8 cellular contexts compared by ENCODE assay signal in genomic region chr7:56063882-56064625, GRCh38. TPM values are rescaled to one million over a fixed set of nuclear protein-coding genes. Genes with fewer than 3 reads are reported as not detected.
DNase-seq lines count a peak whose midpoint lies in the region; ATAC-seq lines count a peak whose summit lies in the region.

TSS of gene SUMF2 (plus strand) at chr7:56064286. CDS start at chr7:56064312, 26 bp downstream.

- H3K36me3 Mint-ChIP-seq in effector memory CD8-positive, alpha-beta T cell (ENCODE audit: insufficient read depth) = peaks cover 75% of the 10 kb centered on the region

- no peaks in the 10 kb centered on the region for H3K27me3 ChIP-seq in mesenchymal stem cell (ENCODE audit: control insufficient read depth in 1 of 2, insufficient read depth in 1 of 2, low read length in 2 of 2)

- H3K23ac ChIP-seq in mesenchymal stem cell (ENCODE audit: low read length in 2 of 2) = peak within 1 kb of the TSS in 1 of 2 experiments; percentile 75

- H3K4ac ChIP-seq in mesenchymal stem cell (ENCODE audit: low read depth in 1 of 2, low read length in 2 of 2) = peak within 1 kb of the TSS; percentile 75 to 83

- peak within 1 kb of the TSS in 1 of 2 experiments; percentile 69 for H2BK12ac ChIP-seq in mesenchymal stem cell (ENCODE audit: low read length in 2 of 2)

- peak within 1 kb of the TSS in 1 of 2 experiments; percentile 73 for H3K14ac ChIP-seq in mesenchymal stem cell (ENCODE audit: low read length in 2 of 2)

- WGBS in mesenchymal stem cell = 2% methylated on average over 34 of the region's 49 CpGs

- peak within 1 kb of the TSS; percentile 78 to 96 for H3K4me3 ChIP-seq in mesenchymal stem cell (ENCODE audit: insufficient read depth in 1 of 2, low read depth in 1 of 2, low read length in 2 of 2)

- peak within 1 kb of the TSS; percentile 71 for H3K4me2 ChIP-seq in mesenchymal stem cell (ENCODE audit: low read length, poor library complexity, severe bottlenecking)

- H3K18ac ChIP-seq in mesenchymal stem cell (ENCODE audit: low read depth in 1 of 2, low read length in 2 of 2) = peak within 1 kb of the TSS; percentile 88 to 91

- H3K79me1 ChIP-seq in mesenchymal stem cell (replicated peaks; ENCODE audit: low read length, poor library complexity, severe bottlenecking) = peaks cover 8% of the 10 kb centered on the region

- H2BK120ac ChIP-seq in mesenchymal stem cell (ENCODE audit: low read depth, low read length) = peak within 1 kb of the TSS; percentile 73

- H3K36me3 ChIP-seq in mesenchymal stem cell (ENCODE audit: control insufficient read depth in 1 of 2, insufficient read depth in 2 of 2, low read depth in 1 of 2, low read length in 2 of 2) = peaks cover 13 to 63% of the 10 kb centered on the region in 2 experiments

- peak within 1 kb of the TSS; percentile 66 for H2AFZ ChIP-seq in mesenchymal stem cell (ENCODE audit: low read depth, low read length)

- H3K27ac Mint-ChIP-seq in effector memory CD8-positive, alpha-beta T cell = peak within 1 kb of the TSS; percentile 95 to 97

- H2BK15ac ChIP-seq in mesenchymal stem cell (ENCODE audit: low read depth, poor library complexity, severe bottlenecking) = peak within 1 kb of the TSS; percentile 26

- no peaks in the 10 kb centered on the region for H3K9me3 Mint-ChIP-seq in effector memory CD8-positive, alpha-beta T cell

- peak; percentile 80 for ATAC-seq in GM19468 (IDR thresholded peaks at IDR 0.05; ENCODE audit: extremely low read depth, unreplicated experiment)
- peak; percentile 89 for ATAC-seq in effector memory CD8-positive, alpha-beta T cell (replicated peaks)

- peaks cover 5% of the 10 kb centered on the region for H3K4me1 ChIP-seq in mesenchymal stem cell (ENCODE audit: control insufficient read depth, insufficient read depth, low read depth, low read length)

- peak within 1 kb of the TSS; percentile 97 for H3K9ac ChIP-seq in mesenchymal stem cell (ENCODE audit: low read length)

- DNase-seq in COLO829 (ENCODE audit: low spot score) = peak; percentile 97
- DNase-seq in HS-27A (ENCODE audit: low read depth) = peak; percentile 72
- DNase-seq in NOMO-1 treated with DMSO at 0.1 percent for 48 hours (lab: John Stamatoyannopoulos, UW; ENCODE audit: unreplicated experiment) = peak; percentile 83
- peak; percentile 73 to 82 for DNase-seq in activated CD8-positive, alpha-beta memory T cell treated with anti-CD3 and anti-CD28 coated beads for 4 hours (ENCODE audit: low read depth in 2 of 2)
- DNase-seq in effector memory CD8-positive, alpha-beta T cell = peak; percentile 85 to 87 (median 86)
- peak; percentile 92 for DNase-seq in mesenchymal stem cell
- peak; percentile 88 for DNase-seq in stimulated activated CD8-positive, alpha-beta memory T cell treated with anti-CD3 and anti-CD28 coated beads, Interleukin-12 subunit alpha, Interleukin-12 subunit beta, amount 100 ng/mL, for 4 hours (ENCODE audit: low read depth)

- no peaks in the 10 kb centered on the region for H3K9me3 ChIP-seq in mesenchymal stem cell (ENCODE audit: control insufficient read depth, low read length)

- peak within 1 kb of the TSS; percentile 35 for H4K8ac ChIP-seq in mesenchymal stem cell (ENCODE audit: low read length)

- H4K91ac ChIP-seq in mesenchymal stem cell (ENCODE audit: low read length) = peak within 1 kb of the TSS; percentile 91

- peak within 1 kb of the TSS; percentile 87 to 92 for H3K4me3 Mint-ChIP-seq in effector memory CD8-positive, alpha-beta T cell

- peak within 1 kb of the TSS; percentile 22 for H2BK5ac ChIP-seq in mesenchymal stem cell (ENCODE audit: low read depth, low read length, poor library complexity, severe bottlenecking)

- peak within 1 kb of the TSS; percentile 46 for H2AK5ac ChIP-seq in mesenchymal stem cell (ENCODE audit: low read length, severe bottlenecking)

- no peaks in the 10 kb centered on the region for H3K27me3 Mint-ChIP-seq in effector memory CD8-positive, alpha-beta T cell

- H3K4me1 Mint-ChIP-seq in effector memory CD8-positive, alpha-beta T cell (ENCODE audit: low read depth in 2 of 2) = peaks cover 18 to 29% of the 10 kb centered on the region in 2 donors

- peak within 1 kb of the TSS; percentile 85 for H3K27ac ChIP-seq in mesenchymal stem cell (ENCODE audit: low read length, poor library complexity, severe bottlenecking)

RNA-seq across cellular contexts. Expression of gene SUMF2, which starts in this region (rescaled TPM):
- 131 TPM for polyA plus RNA-seq in mesenchymal stem cell (2013, experiment 1 of 2)
- 133 TPM for polyA plus RNA-seq in mesenchymal stem cell (2013, experiment 2 of 2)

Comparison
In these comparisons a context has a peak if more than half of its experiments do, and no peak if none do; other contexts are left out.
1. Peak in every context shown above with its lines: DNase-seq, ATAC-seq, H3K4me3 ChIP-seq and H3K27ac ChIP-seq.